24 cellular contexts compared by ENCODE assay signal in genomic region chr9:82130331-82131042, GRCh38.
DNase-seq lines count a peak whose midpoint lies in the region; ATAC-seq, FAIRE-seq and TF ChIP-seq lines count a peak whose summit lies in the region.
"Had no signal": no experiment of that assay in that cellular context is flagged by ENCODE, and none has a peak within 500 bp of the region (broad histone marks: within the 10 kb centered on the region; RNA-seq: fewer than 3 reads in every experiment).

No MANE protein-coding gene starts in this region.

- TF ChIP-seq EP300 in sigmoid colon (IDR thresholded peaks at IDR 0.05): no peak

- H3K27ac ChIP-seq in sigmoid colon: no peak overlapping the region
- H3K27ac ChIP-seq: HL-60 had no signal

- 94 to 96% methylated on average over 13 of the region's 13 CpGs for WGBS in sigmoid colon, 2 donors

- H3K4me1 ChIP-seq in sigmoid colon: no peaks in the 10 kb centered on the region
- H3K4me1 ChIP-seq: BE2C had no signal

- TF ChIP-seq CTCF in sigmoid colon (IDR thresholded peaks at IDR 0.05) (no peak), omental fat pad (IDR thresholded peaks at IDR 0.05) (no peak)

- no peaks in the 10 kb centered on the region for H3K36me3 ChIP-seq in sigmoid colon
- H3K36me3 ChIP-seq: BE2C had no signal

- TF ChIP-seq POLR2A in sigmoid colon (IDR thresholded peaks at IDR 0.05): no peak

- DNase-seq in GM03348 (ENCODE audit: low spot score) (peak; percentile 19), HT-29 (ENCODE audit: low spot score) (peak; percentile 53), RCC 7860 (ENCODE audit: low spot score) (no peak), sigmoid colon (peak; percentile 54), omental fat pad (ENCODE audit: low spot score) (no peak)
- DNase-seq: ACHN; BE2C; C1 segment of cervical spinal cord; CD4-positive, CD25-positive, alpha-beta regulatory T cell; CD8-positive, alpha-beta memory T cell; COR-L47; DMS 273 treated with DMSO at 0.1 percent for 48 hours; DMS53; DND-41; EL; H9 had no signal

- peak; percentile 76 for FAIRE-seq in RCC 7860 (lab: Jason Lieb, UNC)
- FAIRE-seq: A204.1, GM12891, GM19239, H1, HTR-8/SVneo had no signal

- H3K9me3 ChIP-seq in sigmoid colon: no peaks in the 10 kb centered on the region
- H3K9me3 ChIP-seq: BE2C had no signal

- intact Hi-C loops in sigmoid colon (cut with DNase I): no loop called here

- H3K4me3 ChIP-seq in sigmoid colon: no peak overlapping the region

- no peak for ATAC-seq in omental fat pad (ENCODE audit: low FRiP score)
- ATAC-seq in HG03571 (IDR thresholded peaks at IDR 0.05; ENCODE audit: unreplicated experiment): no peak
- no peak for ATAC-seq in HG03354 (IDR thresholded peaks at IDR 0.05; ENCODE audit: poor library complexity, severe bottlenecking, unreplicated experiment)

- no peaks in the 10 kb centered on the region for H3K27me3 ChIP-seq in sigmoid colon
- H3K27me3 ChIP-seq: BE2C had no signal

Comparison
In these comparisons a context has a peak if more than half of its experiments do, and no peak if none do; other contexts are left out.
1. DNase-seq: peak in GM03348 (single experiment), HT-29 (single experiment) and sigmoid colon (single experiment); none in RCC 7860 (single experiment) and omental fat pad (single experiment).